Comparison of ENCODE assay signal across 11 cellular contexts in genomic region chr14:68139466-68140110, GRCh38.
DNase-seq lines count a peak whose midpoint lies in the region; ATAC-seq, FAIRE-seq and TF ChIP-seq lines count a peak whose summit lies in the region.
"Had no signal": no experiment of that assay in that cellular context is flagged by ENCODE, and none has a peak within 500 bp of the region (broad histone marks: within the 10 kb centered on the region; RNA-seq: fewer than 3 reads in every experiment).

No MANE protein-coding gene starts in this region.

- H3K27ac ChIP-seq in astrocyte (ENCODE audit: low read depth, low read length) (peak overlapping the region; percentile 97), mesodermal cell (ENCODE audit: low read depth, low read length, severe bottlenecking) (peak overlapping the region; percentile 98), transverse colon (peak overlapping the region; percentile 83 to 89 (median 88))

- H3K4me3 Mint-ChIP-seq in astrocyte (ENCODE audit: unreplicated experiment) = no peak overlapping the region
- H3K4me3 Mint-ChIP-seq: T-helper 2 cell treated with Interferon-gamma antibody and Interleukin-4, amounts not matched to agents 5 μg/mL and 100 μg/mL, for 36 hours had no signal

- FAIRE-seq in astrocyte (lab: Jason Lieb, UNC) = no peak

- H3K4me2 ChIP-seq in astrocyte (ENCODE audit: low read length) = peak overlapping the region; percentile 68

- TF ChIP-seq EP300 in transverse colon (IDR thresholded peaks at IDR 0.05; ENCODE audit: low read depth) = peak; percentile 34

- in situ Hi-C loops in transverse colon (cut with MboI; ENCODE audit: low pct_ligation_motif_present in 1 of 4, low pct_unique_long_range_greater_than_20kb in 1 of 4, low sequenced_read_pairs in 3 of 4) = loop anchor here in 1 of 4 donors (10.0 to 25.0 kb wide), 2 partner anchors 105 to 177 kb away; no protein-coding TSS in a partner anchor

- no peaks in the 10 kb centered on the region for H4K20me1 ChIP-seq in astrocyte (ENCODE audit: insufficient read depth, low read length)

- H3K27me3 ChIP-seq in astrocyte (ENCODE audit: insufficient read depth, low read length) (no peaks in the 10 kb centered on the region), transverse colon (no peaks in the 10 kb centered on the region)

- WGBS in mesodermal cell (ENCODE audit: insufficient coverage in 2 of 2), 2 experiments = 90 to 100% methylated on average over 2 to 3 of the region's 5 CpGs
- WGBS in transverse colon (ENCODE audit: low coverage in 1 of 2), 2 donors = 37 to 66% methylated on average over 2 to 5 of the region's 5 CpGs

- peak overlapping the region; percentile 82 for H3K9ac ChIP-seq in astrocyte (ENCODE audit: low read length)

- no peak for TF ChIP-seq CTCF in astrocyte (IDR thresholded peaks at IDR 0.05; ENCODE audit: insufficient read depth, low read depth, low read length)
- no peak for TF ChIP-seq CTCF in transverse colon (IDR thresholded peaks at IDR 0.05)

- no peaks in the 10 kb centered on the region for H3K79me2 ChIP-seq in astrocyte (ENCODE audit: insufficient read depth, low read length)

- H3K36me3 ChIP-seq in astrocyte (ENCODE audit: insufficient read depth, low read length) (no peaks in the 10 kb centered on the region), mesodermal cell (ENCODE audit: control insufficient read depth, insufficient read depth, low read length) (no peaks in the 10 kb centered on the region), transverse colon (no peaks in the 10 kb centered on the region)

- peak overlapping the region; percentile 100 for H3K27ac Mint-ChIP-seq in astrocyte (ENCODE audit: unreplicated experiment)
- H3K27ac Mint-ChIP-seq: T-helper 2 cell treated with Interferon-gamma antibody and Interleukin-4, amounts not matched to agents 5 μg/mL and 100 μg/mL, for 36 hours had no signal

- no peaks in the 10 kb centered on the region for H3K36me3 Mint-ChIP-seq in astrocyte (ENCODE audit: low read depth, unreplicated experiment)

- H2AFZ ChIP-seq in astrocyte (ENCODE audit: low read depth, low read length) = no peak overlapping the region

- peaks cover 70% of the 10 kb centered on the region for H3K4me1 Mint-ChIP-seq in astrocyte (ENCODE audit: low read depth, unreplicated experiment)

- H3K9me3 Mint-ChIP-seq in astrocyte (ENCODE audit: unreplicated experiment) = no peaks in the 10 kb centered on the region
- H3K9me3 Mint-ChIP-seq: T-helper 2 cell treated with Interferon-gamma antibody and Interleukin-4, amounts not matched to agents 5 μg/mL and 100 μg/mL, for 36 hours had no signal

- no peaks in the 10 kb centered on the region for H3K27me3 Mint-ChIP-seq in astrocyte (ENCODE audit: low read depth, unreplicated experiment)

- peaks cover 64% of the 10 kb centered on the region for H3K4me1 ChIP-seq in astrocyte (ENCODE audit: insufficient read depth, low read length)
- H3K4me1 ChIP-seq in mesodermal cell (ENCODE audit: control insufficient read depth, insufficient read depth, low read length, poor library complexity, severe bottlenecking) = peaks cover 59% of the 10 kb centered on the region
- H3K4me1 ChIP-seq in transverse colon = peaks cover 43 to 67% (median 53%) of the 10 kb centered on the region in 4 donors

- intact Hi-C loops in transverse colon (cut with DNase I; ENCODE audit: low total_unique reads) = loop anchor here (10.0 kb wide), 3 partner anchors 105 to 385 kb away; no protein-coding TSS in a partner anchor

- ATAC-seq in GM21367 (IDR thresholded peaks at IDR 0.05; ENCODE audit: unreplicated experiment) = no peak
- no peak for ATAC-seq in GM21423 (IDR thresholded peaks at IDR 0.05; ENCODE audit: unreplicated experiment)
- no peak for ATAC-seq in GM19397 (IDR thresholded peaks at IDR 0.05; ENCODE audit: unreplicated experiment)

- DNase-seq in NCI-H2029 (lab: John Stamatoyannopoulos, UW) (peak; percentile 33), NCI-H2029 treated with DMSO at 0.1 percent for 48 hours (lab: John Stamatoyannopoulos, UW) (no peak), astrocyte (ENCODE audit: low read depth) (no peak), transverse colon (no peak)
- DNase-seq: midbrain, NCI-H1436 had no signal

- H3K9me3 ChIP-seq in astrocyte (ENCODE audit: insufficient read depth, low read depth, low read length) = no peaks in the 10 kb centered on the region
- H3K9me3 ChIP-seq in mesodermal cell (ENCODE audit: control insufficient read depth, low read length) = peaks cover 5% of the 10 kb centered on the region
- H3K9me3 ChIP-seq in transverse colon = no peaks in the 10 kb centered on the region

- no peak for TF ChIP-seq POLR2A in transverse colon (IDR thresholded peaks at IDR 0.05)

- H3K4me3 ChIP-seq in astrocyte (ENCODE audit: insufficient read depth, low read depth, low read length) (no peak overlapping the region), mesodermal cell (ENCODE audit: extremely low read depth, insufficient read depth, low read length, poor library complexity, severe bottlenecking) (no peak overlapping the region), transverse colon (no peak overlapping the region)
